In genomic region chr15:34241376-34242350, GRCh38 we compare ENCODE assay signal across 8 cellular contexts. TPM values are rescaled to one million over a fixed set of nuclear protein-coding genes. Genes with fewer than 3 reads are reported as not detected.
DNase-seq lines count a peak whose midpoint lies in the region; ATAC-seq and TF ChIP-seq lines count a peak whose summit lies in the region.

No MANE protein-coding gene starts in this region.

- no peak overlapping the region for H2AFZ ChIP-seq in OCI-LY7 (ENCODE audit: low read length)

- ATAC-seq in GM21786 (IDR thresholded peaks at IDR 0.05; ENCODE audit: unreplicated experiment) = peak; percentile 74
- peak; percentile 76 for ATAC-seq in left colon

- H3K27ac ChIP-seq in OCI-LY7 (ENCODE audit: low read depth, low read length, poor library complexity, severe bottlenecking) (no peak overlapping the region), brain microvascular endothelial cell (no peak overlapping the region), tibial nerve (no peak overlapping the region)

- H3K79me2 ChIP-seq in OCI-LY7 (ENCODE audit: insufficient read depth, low read depth, low read length) = no peaks in the 10 kb centered on the region

- no peaks in the 10 kb centered on the region for H3K9me2 ChIP-seq in OCI-LY7 (ENCODE audit: insufficient read depth, low read length)

- POLR2A ChIA-PET in OCI-LY7 (lab: Charles Lee) = interaction anchor here (0.6 to 2.2 kb wide), 5 partner anchors 17 to 692 kb away, joined by 3 to 6 read pairs (median 3); partner anchors contain the start of gene EMC4

- H3K4me2 ChIP-seq in OCI-LY7 (ENCODE audit: low read length) = no peak overlapping the region

- TF ChIP-seq POLR2A in tibial nerve (IDR thresholded peaks at IDR 0.05) = no peak

- CTCF ChIA-PET in OCI-LY7 (lab: Charles Lee; ENCODE audit: unreplicated experiment) = no interaction called here

- in situ Hi-C loops in brain microvascular endothelial cell (cut with HindIII; ENCODE audit: low pct_ligation_motif_present, low sequenced_read_pairs) = loop anchor here (25.0 kb wide), 1 partner anchor 96 kb away; the partner anchor contains the start of genes NOP10, NUTM1 and SLC12A6

- no peak overlapping the region for H3K4me3 ChIP-seq in OCI-LY7 (ENCODE audit: low read depth, low read length, poor library complexity, severe bottlenecking)
- no peak overlapping the region for H3K4me3 ChIP-seq in brain microvascular endothelial cell (ENCODE audit: low read depth, low read length)
- H3K4me3 ChIP-seq in tibial nerve = no peak overlapping the region

- H3K27me3 ChIP-seq in brain microvascular endothelial cell (replicated peaks) (no peaks in the 10 kb centered on the region), tibial nerve (no peaks in the 10 kb centered on the region)

- no TSS peak for BruUV-seq in OCI-LY7 (replicated peaks; lab: Mats Ljungman, UMichigan)

- intact Hi-C loops in OCI-LY7 (cut with micrococcal nuclease; ENCODE audit: unreplicated experiment) (loop anchor here (5.0 kb wide), 1 partner anchor 131 kb away; no protein-coding TSS in a partner anchor), left colon (cut with DNase I, micrococcal nuclease) (no loop called here)

- H3K4me1 ChIP-seq in OCI-LY7 (ENCODE audit: insufficient read depth, low read length, poor library complexity, severe bottlenecking) (no peaks in the 10 kb centered on the region), tibial nerve (no peaks in the 10 kb centered on the region)

- TF ChIP-seq CTCF in OCI-LY7 (conservative IDR thresholded peaks at IDR 0.05; ENCODE audit: low read length) = peak; percentile 88
- TF ChIP-seq CTCF in brain microvascular endothelial cell (IDR thresholded peaks at IDR 0.05; ENCODE audit: low read depth, low read length, missing control alignments) = peak; percentile 74
- peak; percentile 41 to 79 (median 45) for TF ChIP-seq CTCF in tibial nerve (IDR thresholded peaks at IDR 0.05)

- DNase-seq in NCI-H1436 treated with DMSO at 0.1 percent for 48 hours (lab: John Stamatoyannopoulos, UW) = peak; percentile 1
- no peak for DNase-seq in NCI-H1436 (lab: John Stamatoyannopoulos, UW)
- DNase-seq in OCI-LY7 (ENCODE audit: low spot score) = peak; percentile 57
- DNase-seq in brain microvascular endothelial cell = peak; percentile 49
- no peak for DNase-seq in left colon
- peak in 1 of 2 donors; percentile 32 for DNase-seq in tibial nerve (ENCODE audit: low spot score in 2 of 2)
- DNase-seq in retina = no peak

- TF ChIP-seq EP300 in tibial nerve (IDR thresholded peaks at IDR 0.05) = no peak

- no peaks in the 10 kb centered on the region for H4K20me1 ChIP-seq in OCI-LY7 (ENCODE audit: insufficient read depth, low read length)

- no peaks in the 10 kb centered on the region for H3K9me3 ChIP-seq in OCI-LY7 (ENCODE audit: low read length)
- H3K9me3 ChIP-seq in tibial nerve = no peaks in the 10 kb centered on the region

- H3K36me3 ChIP-seq in OCI-LY7 (ENCODE audit: insufficient read depth, low read length) (no peaks in the 10 kb centered on the region), brain microvascular endothelial cell (replicated peaks) (peaks cover 4% of the 10 kb centered on the region), tibial nerve (peaks cover 0 to 81% (median 3%) of the 10 kb centered on the region in 3 donors)

- 49 to 52% methylated on average over 1 of the region's 1 CpG for WGBS in tibial nerve, 2 donors

RNA-seq across cellular contexts. Expression of gene EMC4, which starts 16.8 kb away (rescaled TPM):
- total RNA-seq in OCI-LY7 (2014; rRNA removed; shearing (Covaris generic)) = 90.7 and 126 TPM in 2 replicates
- 65.5 and 73.0 TPM in 2 replicates for total RNA-seq in OCI-LY7 (2022)
- 10 to 100 TPM; 67.0 to 74.7 TPM for total RNA-seq in left colon
- 100 to 1,000 TPM; 146 to 190 (median 156) TPM for total RNA-seq in tibial nerve

RNA-seq across cellular contexts. Expression of gene KATNBL1, which starts 31.8 kb away (rescaled TPM):
- 44.8 and 47.5 TPM in 2 replicates for total RNA-seq in OCI-LY7 (2014; rRNA removed; shearing (Covaris generic))
- 64.6 and 77.2 TPM in 2 replicates for total RNA-seq in OCI-LY7 (2022)
- total RNA-seq in left colon = 10 to 100 TPM; 33.7 to 41.4 TPM
- 100 to 1,000 TPM in 1 of 4 donors, 10 to 100 TPM in 3; 81.4 to 104 (median 87.8) TPM for total RNA-seq in tibial nerve

Comparison
In these comparisons a context has a peak if more than half of its experiments do, and no peak if none do; other contexts are left out.
1. DNase-seq: peak in NCI-H1436 treated with DMSO at 0.1 percent for 48 hours (single experiment), OCI-LY7 (single experiment) and brain microvascular endothelial cell (single experiment); none in NCI-H1436 (single experiment), left colon (0 of 2) and retina (single experiment).
2. Peak in every context shown above with its lines, with median percentiles within 50 percentile points of each other: CTCF ChIP-seq.